ENCODE assay signal across 19 cellular contexts in genomic region chr15:70379938-70380337, GRCh38.
"Had no signal": no experiment of that assay in that cellular context is flagged by ENCODE, and none has a peak within 500 bp of the region (broad histone marks: within the 10 kb centered on the region; RNA-seq: fewer than 3 reads in every experiment).

No MANE protein-coding gene starts in this region.

- H3K4me3 ChIP-seq: ascending aorta, lower lobe of right lung, SK-N-MC, stomach had no signal

- H3K27ac ChIP-seq: ascending aorta, lower lobe of right lung, SK-N-MC, stomach had no signal

- H3K27me3 ChIP-seq: ascending aorta, stomach had no signal

- DNase-seq: activated B cell treated with CpG ODN at 0.5 μM for 24 hours; activated CD4-positive, alpha-beta memory T cell treated with anti-CD3 and anti-CD28 coated beads for 36 hours; activated CD4-positive, alpha-beta T cell treated with anti-CD3 and anti-CD28 coated beads for 4 hours; activated CD8-positive, alpha-beta memory T cell treated with anti-CD3 and anti-CD28 coated beads, Interleukin-2, amount 50 U/mL, for 4 hours; activated effector memory CD4-positive, alpha-beta T cell treated with anti-CD3 and anti-CD28 coated beads, Interleukin-2, amount 50 U/mL, for 16 hours; activated naive CD4-positive, alpha-beta T cell treated with anti-CD3 and anti-CD28 coated beads, Interleukin-2, amount 50 U/mL, for 16 hours; activated T-cell treated with anti-CD3 and anti-CD28 coated beads, Interleukin-2, amount 50 U/mL, for 72 hours; effector CD8-positive, alpha-beta T cell; left cardiac atrium; lower lobe of right lung; natural killer cell; nucleus accumbens; small intestine; stimulated activated CD4-positive, alpha-beta T cell treated with anti-CD3 and anti-CD28 coated beads, Interleukin-15, amount 100 ng/mL, for 24 hours; stimulated activated CD4-positive, alpha-beta T cell treated with anti-CD3 and anti-CD28 coated beads, Interleukin-2, amount 100 ng/mL, for 48 hours; stomach; trophoblast cell had no signal

- H3K36me3 ChIP-seq: ascending aorta, lower lobe of right lung, stomach had no signal

- ATAC-seq: activated T-cell treated with anti-CD3 and anti-CD28 coated beads, Interleukin-2, amount 50 U/mL, for 72 hours; left cardiac atrium; lower lobe of right lung; natural killer cell had no signal

- H3K9me3 ChIP-seq: ascending aorta, lower lobe of right lung had no signal
